3 cellular contexts compared by ENCODE assay signal in the genomic region with DNA sequence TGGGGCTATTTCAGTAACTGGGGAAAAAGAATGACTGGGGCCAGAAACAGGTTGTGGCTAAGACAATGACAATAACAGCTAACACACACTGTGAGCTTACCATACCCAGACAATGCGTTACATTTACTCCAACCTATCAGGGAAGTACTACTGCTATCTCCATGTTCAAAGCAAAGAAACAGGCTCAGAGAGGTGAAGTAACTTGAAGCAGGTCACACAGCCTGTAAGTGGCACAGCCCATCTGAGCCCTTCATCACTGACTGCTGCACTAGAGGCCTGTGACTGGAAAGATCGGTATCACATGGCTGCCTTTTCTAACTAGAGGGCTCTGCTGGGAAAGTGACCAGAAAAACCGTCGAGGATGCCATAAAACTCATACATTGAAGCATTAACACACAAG.
TF ChIP-seq lines count a peak whose summit lies in the region.

No MANE protein-coding gene starts in this region.

TF ChIP-seq in HepG2, 621 proteins besides CTCF, POLR2A, EP300 and RAD21:
- TF ChIP-seq RBFOX2 (IDR thresholded peaks at IDR 0.05; ENCODE audit: low read depth, low read length), result 0 out of 2 replicates have a peak, but pooled peaks have one; percentile 16
- TF ChIP-seq ZNF230 (CRISPR knock-in tag; IDR thresholded peaks at IDR 0.05), result no peak
- TF ChIP-seq ZNF768 (CRISPR knock-in tag; IDR thresholded peaks at IDR 0.05), result peak; percentile 75; the same call in 1 of the 2 replicates
- no peak for TF ChIP-seq ZMYM3 (CRISPR knock-in tag; IDR thresholded peaks at IDR 0.05)
- TF ChIP-seq, protein P1, sequence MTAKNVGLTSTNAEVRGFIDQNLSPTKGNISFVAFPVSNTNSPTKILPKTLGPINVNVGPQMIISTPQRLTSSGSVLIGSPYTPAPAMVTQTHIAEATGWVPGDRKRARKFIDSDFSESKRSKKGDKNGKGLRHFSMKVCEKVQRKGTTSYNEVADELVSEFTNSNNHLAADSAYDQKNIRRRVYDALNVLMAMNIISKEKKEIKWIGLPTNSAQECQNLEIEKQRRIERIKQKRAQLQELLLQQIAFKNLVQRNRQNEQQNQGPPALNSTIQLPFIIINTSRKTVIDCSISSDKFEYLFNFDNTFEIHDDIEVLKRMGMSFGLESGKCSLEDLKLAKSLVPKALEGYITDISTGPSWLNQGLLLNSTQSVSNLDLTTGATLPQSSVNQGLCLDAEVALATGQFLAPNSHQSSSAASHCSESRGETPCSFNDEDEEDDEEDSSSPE (CRISPR knock-in tag; IDR thresholded peaks at IDR 0.05), result no peak
- TF ChIP-seq CEBPG (CRISPR knock-in tag; IDR thresholded peaks at IDR 0.05), result no peak
- TF ChIP-seq SYNCRIP (IDR thresholded peaks at IDR 0.05; ENCODE audit: insufficient read depth, low read depth, low read length), result no peak
- TF ChIP-seq HOXA7 (CRISPR knock-in tag; IDR thresholded peaks at IDR 0.05), result no peak
- TF ChIP-seq PRPF4 (IDR thresholded peaks at IDR 0.05; ENCODE audit: low read depth, low read length, poor library complexity, severe bottlenecking), result no peak
- TF ChIP-seq ZNF225 (CRISPR knock-in tag; IDR thresholded peaks at IDR 0.05), result no peak
- no peak for TF ChIP-seq JDP2 (CRISPR knock-in tag; IDR thresholded peaks at IDR 0.05; ENCODE audit: borderline replicate concordance)

TF ChIP-seq in HEK293, 187 proteins besides CTCF, POLR2A, EP300 and RAD21:
- TF ChIP-seq ZNF768 (tag by site-specific recombination; IDR thresholded peaks at IDR 0.05) (peak; percentile 79; the same call in 1 of the 2 replicates), KLF7 (tag by site-specific recombination; IDR thresholded peaks at IDR 0.05; ENCODE audit: borderline replicate concordance) (no peak)

TF ChIP-seq in GM12878, 131 proteins besides CTCF, POLR2A, EP300 and RAD21:
- no peak for TF ChIP-seq SIN3A (IDR thresholded peaks at IDR 0.05; ENCODE audit: low read depth, low read length)
- TF ChIP-seq, protein P2, sequence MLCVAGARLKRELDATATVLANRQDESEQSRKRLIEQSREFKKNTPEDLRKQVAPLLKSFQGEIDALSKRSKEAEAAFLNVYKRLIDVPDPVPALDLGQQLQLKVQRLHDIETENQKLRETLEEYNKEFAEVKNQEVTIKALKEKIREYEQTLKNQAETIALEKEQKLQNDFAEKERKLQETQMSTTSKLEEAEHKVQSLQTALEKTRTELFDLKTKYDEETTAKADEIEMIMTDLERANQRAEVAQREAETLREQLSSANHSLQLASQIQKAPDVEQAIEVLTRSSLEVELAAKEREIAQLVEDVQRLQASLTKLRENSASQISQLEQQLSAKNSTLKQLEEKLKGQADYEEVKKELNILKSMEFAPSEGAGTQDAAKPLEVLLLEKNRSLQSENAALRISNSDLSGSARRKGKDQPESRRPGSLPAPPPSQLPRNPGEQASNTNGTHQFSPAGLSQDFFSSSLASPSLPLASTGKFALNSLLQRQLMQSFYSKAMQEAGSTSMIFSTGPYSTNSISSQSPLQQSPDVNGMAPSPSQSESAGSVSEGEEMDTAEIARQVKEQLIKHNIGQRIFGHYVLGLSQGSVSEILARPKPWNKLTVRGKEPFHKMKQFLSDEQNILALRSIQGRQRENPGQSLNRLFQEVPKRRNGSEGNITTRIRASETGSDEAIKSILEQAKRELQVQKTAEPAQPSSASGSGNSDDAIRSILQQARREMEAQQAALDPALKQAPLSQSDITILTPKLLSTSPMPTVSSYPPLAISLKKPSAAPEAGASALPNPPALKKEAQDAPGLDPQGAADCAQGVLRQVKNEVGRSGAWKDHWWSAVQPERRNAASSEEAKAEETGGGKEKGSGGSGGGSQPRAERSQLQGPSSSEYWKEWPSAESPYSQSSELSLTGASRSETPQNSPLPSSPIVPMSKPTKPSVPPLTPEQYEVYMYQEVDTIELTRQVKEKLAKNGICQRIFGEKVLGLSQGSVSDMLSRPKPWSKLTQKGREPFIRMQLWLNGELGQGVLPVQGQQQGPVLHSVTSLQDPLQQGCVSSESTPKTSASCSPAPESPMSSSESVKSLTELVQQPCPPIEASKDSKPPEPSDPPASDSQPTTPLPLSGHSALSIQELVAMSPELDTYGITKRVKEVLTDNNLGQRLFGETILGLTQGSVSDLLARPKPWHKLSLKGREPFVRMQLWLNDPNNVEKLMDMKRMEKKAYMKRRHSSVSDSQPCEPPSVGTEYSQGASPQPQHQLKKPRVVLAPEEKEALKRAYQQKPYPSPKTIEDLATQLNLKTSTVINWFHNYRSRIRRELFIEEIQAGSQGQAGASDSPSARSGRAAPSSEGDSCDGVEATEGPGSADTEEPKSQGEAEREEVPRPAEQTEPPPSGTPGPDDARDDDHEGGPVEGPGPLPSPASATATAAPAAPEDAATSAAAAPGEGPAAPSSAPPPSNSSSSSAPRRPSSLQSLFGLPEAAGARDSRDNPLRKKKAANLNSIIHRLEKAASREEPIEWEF (IDR thresholded peaks at IDR 0.05; ENCODE audit: insufficient replicate concordance, low read depth, low read length), result no peak
- no peak for TF ChIP-seq SMAD1 (IDR thresholded peaks at IDR 0.05; ENCODE audit: low read depth, partially characterized antibody)
- TF ChIP-seq BCL11A (IDR thresholded peaks at IDR 0.05; ENCODE audit: low read depth, low read length), result no peak
